9 cellular contexts compared by ENCODE assay signal in genomic region chr20:3165473-3166337, GRCh38. TPM values are rescaled to one million over a fixed set of nuclear protein-coding genes. Genes with fewer than 3 reads are reported as not detected.
DNase-seq lines count a peak whose midpoint lies in the region; ATAC-seq and TF ChIP-seq lines count a peak whose summit lies in the region.
"Had no signal": no experiment of that assay in that cellular context is flagged by ENCODE, and none has a peak within 500 bp of the region (broad histone marks: within the 10 kb centered on the region; RNA-seq: fewer than 3 reads in every experiment).

No MANE protein-coding gene starts in this region.

- H3K4me1 Mint-ChIP-seq in endothelial cell (ENCODE audit: unreplicated experiment) = peaks cover 8% of the 10 kb centered on the region
- H3K4me1 Mint-ChIP-seq in WTC11 = peaks cover 25% of the 10 kb centered on the region

- TF ChIP-seq CTCF in endothelial cell (IDR thresholded peaks at IDR 0.05; ENCODE audit: unreplicated experiment) = no peak
- TF ChIP-seq CTCF in WTC11 (IDR thresholded peaks at IDR 0.05) = no peak

- peak; percentile 74 for DNase-seq in DMS 273 treated with DMSO at 0.1 percent for 48 hours (lab: John Stamatoyannopoulos, UW)
- peak; percentile 13 for DNase-seq in NCI-H1417 treated with DMSO at 0.1 percent for 48 hours (lab: John Stamatoyannopoulos, UW)
- peak in 30 of 61 donors; percentile 22 to 75 (median 48) for DNase-seq in caudate nucleus (lab: John Stamatoyannopoulos, UW)
- DNase-seq in myocyte (ENCODE audit: low read depth) = peak; percentile 43
- DNase-seq in activated CD8-positive, alpha-beta memory T cell treated with anti-CD3 and anti-CD28 coated beads, Interleukin-2, amount 50 U/mL, for 48 hours = no peak
- DNase-seq in endothelial cell (ENCODE audit: low spot score) = no peak
- DNase-seq in WTC11 (ENCODE audit: low spot score) = no peak
- DNase-seq: stimulated activated CD4-positive, alpha-beta T cell treated with anti-CD3 and anti-CD28 coated beads, Interleukin-2, amount 100 ng/mL, for 48 hours had no signal

- CTCF ChIA-PET in WTC11 (lab: Charles Lee) = interaction anchor here (0.8 to 1.6 kb wide), 2 partner anchors 34 to 112 kb away, joined by 3 to 4 read pairs; no protein-coding TSS in a partner anchor

- no peak overlapping the region for H3K4me3 Mint-ChIP-seq in endothelial cell (ENCODE audit: unreplicated experiment)
- H3K4me3 Mint-ChIP-seq in WTC11 = no peak overlapping the region

- H3K9me3 Mint-ChIP-seq in endothelial cell (ENCODE audit: unreplicated experiment) = no peaks in the 10 kb centered on the region
- H3K9me3 Mint-ChIP-seq in WTC11 = no peaks in the 10 kb centered on the region; the same call in 1 of the 2 replicates

- ATAC-seq in GM18502 (IDR thresholded peaks at IDR 0.05; ENCODE audit: poor library complexity, unreplicated experiment) (no peak), WTC11 (no peak)

- no peak overlapping the region for H3K27ac Mint-ChIP-seq in endothelial cell (ENCODE audit: unreplicated experiment)
- no peak overlapping the region for H3K27ac Mint-ChIP-seq in WTC11

- peak overlapping the region; percentile 46 for H3K27ac ChIP-seq in caudate nucleus (ENCODE audit: low read depth, low read length)

- POLR2A ChIA-PET in WTC11 (lab: Charles Lee) = no interaction called here

- H3K36me3 Mint-ChIP-seq in endothelial cell (ENCODE audit: low read depth, unreplicated experiment) (peaks cover 4% of the 10 kb centered on the region), WTC11 (peaks cover 2% of the 10 kb centered on the region)

- H3K27me3 Mint-ChIP-seq in endothelial cell (ENCODE audit: unreplicated experiment) (peaks cover 18% of the 10 kb centered on the region), WTC11 (ENCODE audit: low read depth) (peaks cover 2% of the 10 kb centered on the region; the same call in 1 of the 2 replicates)

TF ChIP-seq in WTC11, 78 proteins besides CTCF, POLR2A, EP300 and RAD21:
- no peak for TF ChIP-seq ZNF532 (CRISPR knock-in tag; IDR thresholded peaks at IDR 0.05; ENCODE audit: borderline replicate concordance)
- no peak for TF ChIP-seq TP53 (CRISPR knock-in tag; IDR thresholded peaks at IDR 0.05)
- TF ChIP-seq ZBTB21 (CRISPR knock-in tag; IDR thresholded peaks at IDR 0.05; ENCODE audit: borderline replicate concordance) = no peak
- no peak for TF ChIP-seq FOXP4 (CRISPR knock-in tag; IDR thresholded peaks at IDR 0.05)
- TF ChIP-seq FOXP1 (CRISPR knock-in tag; IDR thresholded peaks at IDR 0.05; ENCODE audit: borderline replicate concordance) = no peak
- no peak for TF ChIP-seq GTF2I (CRISPR knock-in tag; conservative IDR thresholded peaks at IDR 0.05)
TF ChIP-seq in WTC11: peak in this region for 0.

RNA-seq across cellular contexts. Expression of gene FASTKD5, which starts 6.0 kb away (rescaled TPM):
- total RNA-seq in myocyte (24.6 and 26.5 TPM in 2 replicates), endothelial cell (ENCODE audit: unreplicated experiment) (17.2 TPM), WTC11 (2021) (19.7 to 22.1 TPM (median 20.2 TPM) in 3 replicates)
- polyA plus RNA-seq in myocyte (2012) = 11.8 TPM

RNA-seq across cellular contexts. Expression of gene UBOX5, which starts 6.0 kb away (rescaled TPM):
- total RNA-seq in myocyte (5.2 and 6.1 TPM in 2 replicates), endothelial cell (ENCODE audit: unreplicated experiment) (6.9 TPM), WTC11 (2021) (4.4 to 6.9 TPM (median 5.0 TPM) in 3 replicates)
- 4.4 TPM for polyA plus RNA-seq in myocyte (2012)

RNA-seq across cellular contexts. Expression of gene LZTS3, which starts 7.6 kb away (rescaled TPM):
- total RNA-seq in myocyte (5.8 and 8.5 TPM in 2 replicates), endothelial cell (ENCODE audit: unreplicated experiment) (6.1 TPM), WTC11 (2021) (32.6 to 39.4 TPM (median 38.7 TPM) in 3 replicates)
- polyA plus RNA-seq in myocyte (2012) = 7.0 TPM

RNA-seq across cellular contexts. Expression of gene DDRGK1, which starts 38.8 kb away (rescaled TPM):
- 55.0 and 58.7 TPM in 2 replicates for total RNA-seq in myocyte
- polyA plus RNA-seq in myocyte (2012) = 49.4 TPM
- 45.3 TPM for total RNA-seq in endothelial cell (ENCODE audit: unreplicated experiment)
- 46.4 to 60.6 TPM (median 52.7 TPM) in 3 replicates for total RNA-seq in WTC11 (2021)

RNA-seq across cellular contexts. Expression of gene ITPA, which starts 43.6 kb away (rescaled TPM):
- total RNA-seq in myocyte = 52.9 and 53.0 TPM in 2 replicates
- 64.3 TPM for polyA plus RNA-seq in myocyte (2012)
- total RNA-seq in endothelial cell (ENCODE audit: unreplicated experiment) = 45.9 TPM
- total RNA-seq in WTC11 (2021) = 83.4 to 104 TPM (median 88.5 TPM) in 3 replicates

Comparison
In these comparisons a context has a peak if more than half of its experiments do, and no peak if none do; other contexts are left out.
1. DNase-seq: peak in DMS 273 treated with DMSO at 0.1 percent for 48 hours (single experiment), NCI-H1417 treated with DMSO at 0.1 percent for 48 hours (single experiment) and myocyte (single experiment); none in activated CD8-positive, alpha-beta memory T cell treated with anti-CD3 and anti-CD28 coated beads, Interleukin-2, amount 50 U/mL, for 48 hours (single experiment), endothelial cell (single experiment) and WTC11 (single experiment).